35 cellular contexts compared by ENCODE assay signal in the genomic region with DNA sequence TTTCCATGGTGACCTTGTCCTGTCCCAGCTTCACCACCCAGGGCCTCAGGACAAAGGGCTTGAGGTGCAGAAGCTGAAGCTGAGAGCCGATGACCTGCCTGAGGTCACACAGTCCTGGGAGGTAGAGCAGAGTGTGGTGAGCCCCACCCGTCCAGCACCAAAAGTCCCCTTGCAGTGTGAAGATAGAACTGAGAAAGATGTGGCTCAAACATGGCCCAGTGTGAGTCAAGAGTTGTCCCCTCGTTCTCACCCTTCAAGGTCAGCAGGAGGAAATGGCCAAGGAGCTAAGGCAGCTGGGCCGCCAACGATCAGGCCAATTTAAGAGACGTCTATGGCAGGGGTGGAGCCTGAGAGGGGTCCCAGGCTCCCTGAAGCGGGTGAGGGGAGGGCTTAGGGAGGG.
"Had no signal": no experiment of that assay in that cellular context is flagged by ENCODE, and none has a peak within 500 bp of the region (broad histone marks: within the 10 kb centered on the region; RNA-seq: fewer than 3 reads in every experiment).

No MANE protein-coding gene starts in this region.

- H3K36me3 Mint-ChIP-seq: activated naive CD4-positive, alpha-beta T cell treated with anti-CD3 and anti-CD28 coated beads, Interleukin-2, amount 10 ng/mL, durations not matched to agents 7 days and 5 days; activated naive CD4-positive, alpha-beta T cell treated with anti-CD3 and anti-CD28 coated beads, Interleukin-2, amount 50 U/mL, for 24 hours; activated naive CD4-positive, alpha-beta T cell treated with anti-CD3 and anti-CD28 coated beads, Interleukin-2, amount 50 U/mL, for 72 hours; activated naive CD8-positive, alpha-beta T cell; activated naive CD8-positive, alpha-beta T cell treated with anti-CD3 and anti-CD28 coated beads for 36 hours; activated naive CD8-positive, alpha-beta T cell treated with anti-CD3 and anti-CD28 coated beads, Interleukin-2, amount 10 ng/mL, durations not matched to agents 7 days and 5 days had no signal

- H3K27ac Mint-ChIP-seq: activated naive CD4-positive, alpha-beta T cell treated with anti-CD3 and anti-CD28 coated beads for 36 hours; activated naive CD4-positive, alpha-beta T cell treated with anti-CD3 and anti-CD28 coated beads, Interleukin-2, amount 10 ng/mL, durations not matched to agents 7 days and 5 days; activated naive CD4-positive, alpha-beta T cell treated with anti-CD3 and anti-CD28 coated beads, Interleukin-2, amount 50 U/mL, for 24 hours; activated naive CD4-positive, alpha-beta T cell treated with anti-CD3 and anti-CD28 coated beads, Interleukin-2, amount 50 U/mL, for 72 hours; activated naive CD8-positive, alpha-beta T cell; activated naive CD8-positive, alpha-beta T cell treated with anti-CD3 and anti-CD28 coated beads for 36 hours; activated naive CD8-positive, alpha-beta T cell treated with anti-CD3 and anti-CD28 coated beads, Interleukin-2, amount 10 ng/mL, durations not matched to agents 7 days and 5 days; activated naive CD8-positive, alpha-beta T cell treated with anti-CD3 and anti-CD28 coated beads, Interleukin-2, amount 50 U/mL, for 24 hours; activated T-cell treated with anti-CD3 and anti-CD28 coated beads, Interleukin-2, amount 50 U/mL, for 24 hours; activated T-cell treated with anti-CD3 and anti-CD28 coated beads, Interleukin-2, amount 50 U/mL, for 72 hours; activated T-helper 1 cell treated with anti-CD3 and anti-CD28 coated beads, Interleukin-12 subunit alpha, Interleukin-12 subunit beta, Interleukin-2, Interleukin-4 antibody, amounts not matched to agents 30 ng/mL and 10 ng/mL and 1 ng/mL, durations not matched to agents 14 hours and 24 hours and 36 hours; activated T-helper 17 cell treated with anti-CD3 and anti-CD28 coated beads, Interleukin-2, amount 50 U/mL, for 72 hours; activated T-helper 2 cell treated with anti-CD3 and anti-CD28 coated beads, Interferon-gamma antibody, Interleukin-2, Interleukin-4, amounts not matched to agents 10 μg/mL and 5 μg/mL and 100 μg/mL, durations not matched to agents 14 hours and 24 hours and 36 hours had no signal

- H3K9me3 Mint-ChIP-seq: activated naive CD4-positive, alpha-beta T cell treated with anti-CD3 and anti-CD28 coated beads for 36 hours; activated naive CD4-positive, alpha-beta T cell treated with anti-CD3 and anti-CD28 coated beads, Interleukin-2, amount 10 ng/mL, durations not matched to agents 7 days and 5 days; activated naive CD4-positive, alpha-beta T cell treated with anti-CD3 and anti-CD28 coated beads, Interleukin-2, amount 50 U/mL, for 24 hours; activated naive CD4-positive, alpha-beta T cell treated with anti-CD3 and anti-CD28 coated beads, Interleukin-2, amount 50 U/mL, for 72 hours; activated naive CD8-positive, alpha-beta T cell treated with anti-CD3 and anti-CD28 coated beads for 36 hours; activated naive CD8-positive, alpha-beta T cell treated with anti-CD3 and anti-CD28 coated beads, Interleukin-2, amount 10 ng/mL, durations not matched to agents 7 days and 5 days; activated naive CD8-positive, alpha-beta T cell treated with anti-CD3 and anti-CD28 coated beads, Interleukin-2, amount 50 U/mL, for 24 hours; activated T-cell treated with anti-CD3 and anti-CD28 coated beads, Interleukin-2, amount 50 U/mL, for 4 hours; activated T-helper 1 cell treated with anti-CD3 and anti-CD28 coated beads, Interleukin-12 subunit alpha, Interleukin-12 subunit beta, Interleukin-2, Interleukin-4 antibody, amounts not matched to agents 30 ng/mL and 10 ng/mL and 1 ng/mL, durations not matched to agents 14 hours and 24 hours and 36 hours; activated T-helper 17 cell treated with anti-CD3 and anti-CD28 coated beads, Interleukin-2, amount 50 U/mL, for 72 hours; activated T-helper 2 cell treated with anti-CD3 and anti-CD28 coated beads, Interferon-gamma antibody, Interleukin-2, Interleukin-4, amounts not matched to agents 10 μg/mL and 5 μg/mL and 100 μg/mL, durations not matched to agents 14 hours and 24 hours and 36 hours had no signal

- H3K4me1 Mint-ChIP-seq: activated naive CD4-positive, alpha-beta T cell treated with anti-CD3 and anti-CD28 coated beads, Interleukin-2, amount 10 ng/mL, durations not matched to agents 7 days and 5 days; activated naive CD4-positive, alpha-beta T cell treated with anti-CD3 and anti-CD28 coated beads, Interleukin-2, amount 50 U/mL, for 24 hours; activated naive CD8-positive, alpha-beta T cell treated with anti-CD3 and anti-CD28 coated beads for 36 hours; activated naive CD8-positive, alpha-beta T cell treated with anti-CD3 and anti-CD28 coated beads, Interleukin-2, amount 10 ng/mL, durations not matched to agents 7 days and 5 days; activated naive CD8-positive, alpha-beta T cell treated with anti-CD3 and anti-CD28 coated beads, Interleukin-2, amount 50 U/mL, for 24 hours; activated T-helper 17 cell treated with anti-CD3 and anti-CD28 coated beads, Interleukin-2, amount 50 U/mL, for 72 hours; central memory CD8-positive, alpha-beta T cell had no signal

- H3K4me3 ChIP-seq: adrenal gland, ascending aorta, body of pancreas, breast epithelium, cardiac muscle cell had no signal

- H3K4me3 Mint-ChIP-seq: activated naive CD4-positive, alpha-beta T cell treated with anti-CD3 and anti-CD28 coated beads for 36 hours; activated naive CD4-positive, alpha-beta T cell treated with anti-CD3 and anti-CD28 coated beads, Interleukin-2, amount 10 ng/mL, durations not matched to agents 7 days and 5 days; activated naive CD4-positive, alpha-beta T cell treated with anti-CD3 and anti-CD28 coated beads, Interleukin-2, amount 50 U/mL, for 24 hours; activated naive CD8-positive, alpha-beta T cell; activated naive CD8-positive, alpha-beta T cell treated with anti-CD3 and anti-CD28 coated beads for 36 hours; activated naive CD8-positive, alpha-beta T cell treated with anti-CD3 and anti-CD28 coated beads, Interleukin-2, amount 10 ng/mL, durations not matched to agents 7 days and 5 days; activated naive CD8-positive, alpha-beta T cell treated with anti-CD3 and anti-CD28 coated beads, Interleukin-2, amount 50 U/mL, for 24 hours; activated T-cell treated with anti-CD3 and anti-CD28 coated beads, Interleukin-2, amount 50 U/mL, for 24 hours; activated T-cell treated with anti-CD3 and anti-CD28 coated beads, Interleukin-2, amount 50 U/mL, for 4 hours; activated T-cell treated with anti-CD3 and anti-CD28 coated beads, Interleukin-2, amount 50 U/mL, for 72 hours; activated T-helper 1 cell treated with anti-CD3 and anti-CD28 coated beads, Interleukin-12 subunit alpha, Interleukin-12 subunit beta, Interleukin-2, Interleukin-4 antibody, amounts not matched to agents 30 ng/mL and 10 ng/mL and 1 ng/mL, durations not matched to agents 14 hours and 24 hours and 36 hours; activated T-helper 17 cell treated with anti-CD3 and anti-CD28 coated beads, Interleukin-2, amount 50 U/mL, for 72 hours; brain; central memory CD8-positive, alpha-beta T cell had no signal

- H3K4me1 ChIP-seq: adrenal gland, ascending aorta, breast epithelium had no signal

- H3K9me3 ChIP-seq: ascending aorta, body of pancreas, breast epithelium had no signal

- H3K27ac ChIP-seq: adrenal gland, ascending aorta, body of pancreas, brain microvascular endothelial cell, breast epithelium, cardiac muscle cell had no signal

- DNase-seq: activated effector memory CD4-positive, alpha-beta T cell treated with anti-CD3 and anti-CD28 coated beads, Interleukin-2, amount 50 U/mL, for 16 hours; activated effector memory CD4-positive, alpha-beta T cell treated with Interleukin-2 at 50 U/mL for 16 hours; activated gamma-delta T cell; activated gamma-delta T cell treated with Interleukin-2 at 50 U/mL for 16 hours; activated naive CD4-positive, alpha-beta T cell; activated naive CD4-positive, alpha-beta T cell treated with anti-CD3 and anti-CD28 coated beads for 36 hours; activated naive CD4-positive, alpha-beta T cell treated with anti-CD3 and anti-CD28 coated beads, Interleukin-2, amount 10 ng/mL, durations not matched to agents 7 days and 5 days; activated naive CD4-positive, alpha-beta T cell treated with anti-CD3 and anti-CD28 coated beads, Interleukin-2, amount 50 U/mL, for 16 hours; activated naive CD4-positive, alpha-beta T cell treated with Interleukin-2 at 50 U/mL for 16 hours; activated naive CD8-positive, alpha-beta T cell treated with anti-CD3 and anti-CD28 coated beads for 36 hours; activated naive CD8-positive, alpha-beta T cell treated with anti-CD3 and anti-CD28 coated beads, Interleukin-2, amount 10 ng/mL, durations not matched to agents 7 days and 5 days; activated naive CD8-positive, alpha-beta T cell treated with anti-CD3 and anti-CD28 coated beads, Interleukin-2, amount 50 U/mL, for 24 hours; activated T-cell treated with anti-CD3 and anti-CD28 coated beads, Interleukin-2, amount 50 U/mL, for 24 hours; activated T-cell treated with anti-CD3 and anti-CD28 coated beads, Interleukin-2, amount 50 U/mL, for 4 hours; activated T-cell treated with anti-CD3 and anti-CD28 coated beads, Interleukin-2, amount 50 U/mL, for 48 hours; activated T-cell treated with anti-CD3 and anti-CD28 coated beads, Interleukin-2, amount 50 U/mL, for 72 hours; adrenal gland; amniotic stem cell; amygdala; body of pancreas; brain microvascular endothelial cell; central memory CD4-positive, alpha-beta T cell; cerebellar nuclear complex had no signal

- H3K27me3 ChIP-seq: adrenal gland, ascending aorta, body of pancreas, brain microvascular endothelial cell, cardiac muscle cell had no signal

- ATAC-seq: activated naive CD4-positive, alpha-beta T cell treated with anti-CD3 and anti-CD28 coated beads, Interleukin-2, amount 50 U/mL, for 72 hours; activated naive CD8-positive, alpha-beta T cell treated with anti-CD3 and anti-CD28 coated beads, Interleukin-2, amount 50 U/mL, for 24 hours; activated T-cell treated with anti-CD3 and anti-CD28 coated beads, Interleukin-2, amount 50 U/mL, for 4 hours; activated T-cell treated with anti-CD3 and anti-CD28 coated beads, Interleukin-2, amount 50 U/mL, for 72 hours; activated T-helper 17 cell treated with anti-CD3 and anti-CD28 coated beads, Interleukin-2, amount 50 U/mL, for 72 hours; body of pancreas had no signal

- FAIRE-seq: astrocyte had no signal

- H3K36me3 ChIP-seq: adrenal gland, ascending aorta, brain microvascular endothelial cell, breast epithelium, cardiac muscle cell had no signal
